23 cellular contexts compared by ENCODE assay signal in the genomic region with DNA sequence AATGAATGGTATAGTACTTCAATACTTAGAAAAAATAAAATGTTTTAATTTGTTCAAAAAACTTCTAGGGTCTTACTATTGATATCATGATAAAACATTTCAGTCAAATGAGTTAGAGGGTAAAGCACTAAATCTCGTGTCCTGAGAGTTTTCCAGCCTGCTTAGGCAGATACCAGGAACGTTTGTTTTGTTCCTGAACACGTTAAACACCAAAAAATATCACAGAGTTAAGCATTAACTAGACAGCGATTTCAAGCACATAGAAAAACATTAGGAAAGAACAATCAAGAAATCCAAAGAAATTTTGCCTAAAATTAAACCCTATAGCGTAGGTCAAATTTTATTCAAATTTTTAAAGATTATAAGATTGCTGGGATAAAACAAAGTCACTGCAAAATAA.
"Had no signal": no experiment of that assay in that cellular context is flagged by ENCODE, and none has a peak within 500 bp of the region (broad histone marks: within the 10 kb centered on the region; RNA-seq: fewer than 3 reads in every experiment).

No MANE protein-coding gene starts in this region.

- H3K4me3 Mint-ChIP-seq: activated B cell treated with CpG ODN at 0.5 μM for 24 hours; activated CD4-positive, alpha-beta T cell treated with anti-CD3 and anti-CD28 coated beads, Interleukin-2, amount 10 ng/mL, durations not matched to agents 24 days and 14 days; activated CD8-positive, alpha-beta memory T cell treated with anti-CD3 and anti-CD28 coated beads, Interleukin-2, amount 10 ng/mL, durations not matched to agents 7 days and 5 days; activated naive CD4-positive, alpha-beta T cell treated with anti-CD3 and anti-CD28 coated beads, Interleukin-2, amount 50 U/mL, for 24 hours; activated T-cell treated with anti-CD3 and anti-CD28 coated beads, Interleukin-2, amount 50 U/mL, for 24 hours; activated T-helper 1 cell treated with anti-CD3 and anti-CD28 coated beads, Interleukin-12 subunit alpha, Interleukin-12 subunit beta, Interleukin-2, Interleukin-4 antibody, amounts not matched to agents 30 ng/mL and 10 ng/mL and 1 ng/mL, durations not matched to agents 14 hours and 24 hours and 36 hours; T-helper 17 cell had no signal

- ATAC-seq: activated CD8-positive, alpha-beta memory T cell treated with anti-CD3 and anti-CD28 coated beads, Interleukin-2, amount 10 ng/mL, durations not matched to agents 7 days and 5 days; T-helper 17 cell had no signal

- FAIRE-seq: bronchial epithelial cell had no signal

- H3K4me3 ChIP-seq: PC-9 had no signal

- DNase-seq: activated B cell treated with CpG ODN at 0.5 μM for 24 hours; activated CD4-positive, alpha-beta T cell treated with anti-CD3 and anti-CD28 coated beads for 1 hour; activated CD4-positive, alpha-beta T cell treated with anti-CD3 and anti-CD28 coated beads, Interleukin-2, amount 10 ng/mL, durations not matched to agents 24 days and 14 days; activated CD4-positive, alpha-beta T cell treated with anti-CD3 and anti-CD28 coated beads, Interleukin-2, amount 50 U/mL, for 48 hours; activated CD8-positive, alpha-beta memory T cell treated with anti-CD3 and anti-CD28 coated beads, Interleukin-2, amount 10 ng/mL, durations not matched to agents 7 days and 5 days; activated effector memory CD4-positive, alpha-beta T cell treated with Interleukin-2 at 50 U/mL for 16 hours; activated naive CD4-positive, alpha-beta T cell; activated T-cell treated with anti-CD3 and anti-CD28 coated beads, Interleukin-2, amount 50 U/mL, for 24 hours; aorta; central memory CD4-positive, alpha-beta T cell; NCI-H1105 treated with DMSO at 0.1 percent for 48 hours; NCI-H1436 treated with DMSO at 0.1 percent for 48 hours; NCI-H187; NCI-H2081; NCI-H446; NCI-H524; PC-9; SHP77 treated with DMSO at 0.1 percent for 48 hours; T-helper 17 cell; T-helper 9 cell had no signal

- H3K27ac ChIP-seq: PC-9 had no signal

- H3K27ac Mint-ChIP-seq: activated B cell treated with CpG ODN at 0.5 μM for 24 hours; activated CD4-positive, alpha-beta T cell treated with anti-CD3 and anti-CD28 coated beads, Interleukin-2, amount 10 ng/mL, durations not matched to agents 24 days and 14 days; activated CD8-positive, alpha-beta memory T cell treated with anti-CD3 and anti-CD28 coated beads, Interleukin-2, amount 10 ng/mL, durations not matched to agents 7 days and 5 days; activated naive CD4-positive, alpha-beta T cell treated with anti-CD3 and anti-CD28 coated beads, Interleukin-2, amount 50 U/mL, for 24 hours; activated T-cell treated with anti-CD3 and anti-CD28 coated beads, Interleukin-2, amount 50 U/mL, for 24 hours; activated T-helper 1 cell treated with anti-CD3 and anti-CD28 coated beads, Interleukin-12 subunit alpha, Interleukin-12 subunit beta, Interleukin-2, Interleukin-4 antibody, amounts not matched to agents 30 ng/mL and 10 ng/mL and 1 ng/mL, durations not matched to agents 14 hours and 24 hours and 36 hours; T-helper 17 cell had no signal

- H3K4me2 ChIP-seq: PC-9 had no signal

- H3K9me3 Mint-ChIP-seq: activated B cell treated with CpG ODN at 0.5 μM for 24 hours; activated T-cell treated with anti-CD3 and anti-CD28 coated beads, Interleukin-2, amount 50 U/mL, for 24 hours had no signal

- H3K27me3 Mint-ChIP-seq: activated B cell treated with CpG ODN at 0.5 μM for 24 hours; activated naive CD4-positive, alpha-beta T cell treated with anti-CD3 and anti-CD28 coated beads, Interleukin-2, amount 50 U/mL, for 24 hours; T-helper 17 cell had no signal

- H3K4me1 Mint-ChIP-seq: activated B cell treated with CpG ODN at 0.5 μM for 24 hours; activated CD4-positive, alpha-beta T cell treated with anti-CD3 and anti-CD28 coated beads, Interleukin-2, amount 10 ng/mL, durations not matched to agents 24 days and 14 days; activated CD8-positive, alpha-beta memory T cell treated with anti-CD3 and anti-CD28 coated beads, Interleukin-2, amount 10 ng/mL, durations not matched to agents 7 days and 5 days; activated naive CD4-positive, alpha-beta T cell treated with anti-CD3 and anti-CD28 coated beads, Interleukin-2, amount 50 U/mL, for 24 hours; T-helper 17 cell had no signal
